16 cellular contexts compared by ENCODE assay signal in the genomic region with DNA sequence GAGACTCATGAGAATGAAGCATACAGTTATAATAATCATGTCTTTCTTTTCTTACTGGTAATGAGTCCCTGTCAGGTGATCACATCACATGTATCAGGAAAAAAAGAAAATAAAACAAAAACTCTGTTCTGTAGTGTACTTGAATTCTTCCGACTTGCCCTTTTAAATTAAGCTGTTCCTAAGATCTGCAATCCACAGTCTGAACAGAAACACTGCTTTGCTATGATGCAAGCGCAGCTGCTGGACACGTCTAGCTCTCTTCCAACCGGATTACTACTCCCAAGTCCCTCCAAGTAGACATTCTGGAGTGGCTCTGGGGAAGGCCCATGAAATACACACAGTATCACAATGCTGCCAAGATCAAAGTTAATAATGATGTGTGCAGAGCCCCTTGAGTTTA.
DNase-seq lines count a peak whose midpoint lies in the region; ATAC-seq, FAIRE-seq and TF ChIP-seq lines count a peak whose summit lies in the region.
"Had no signal": no experiment of that assay in that cellular context is flagged by ENCODE, and none has a peak within 500 bp of the region (broad histone marks: within the 10 kb centered on the region; RNA-seq: fewer than 3 reads in every experiment).

No MANE protein-coding gene starts in this region.

- H3K4me1 ChIP-seq in gastroesophageal sphincter, result peaks cover 0 to 32% (median 12%) of the 10 kb centered on the region in 3 donors
- H3K4me1 ChIP-seq in pancreas, result no peaks in the 10 kb centered on the region

- FAIRE-seq in pancreas (lab: Jason Lieb, UNC), result no peak
- FAIRE-seq: astrocyte had no signal

- DNase-seq in AG08395 (ENCODE audit: low spot score), result peak; percentile 16
- no peak for DNase-seq in pancreas
- DNase-seq in RPMI8226, result no peak
- DNase-seq in natural killer cell, result no peak
- no peak for DNase-seq in NCI-H1417 treated with DMSO at 0.1 percent for 48 hours (lab: John Stamatoyannopoulos, UW)
- no peak for DNase-seq in amniotic stem cell (lab: John Stamatoyannopoulos, UW)
- DNase-seq: activated CD4-positive, alpha-beta T cell treated with anti-CD3 and anti-CD28 coated beads, Interleukin-2, amount 50 U/mL, for 48 hours; effector CD8-positive, alpha-beta T cell; glutamatergic neuron; naive B cell; stimulated activated naive B cell treated with anti-CD40 and anti-IgM and Interleukin-4, amounts not matched to agents 10 μg/mL and 1 μg/mL and 100 μg/mL, for 72 hours had no signal

- H3K36me3 Mint-ChIP-seq in natural killer cell, result no peaks in the 10 kb centered on the region
- H3K36me3 Mint-ChIP-seq: naive B cell had no signal

- H3K27me3 ChIP-seq in gastroesophageal sphincter (no peaks in the 10 kb centered on the region), pancreas (no peaks in the 10 kb centered on the region)
- H3K27me3 ChIP-seq: SJSA1 had no signal

- TF ChIP-seq CTCF in gastroesophageal sphincter (IDR thresholded peaks at IDR 0.05) (no peak), pancreas (IDR thresholded peaks at IDR 0.05) (no peak), natural killer cell (IDR thresholded peaks at IDR 0.05) (no peak)

- TF ChIP-seq POLR2A in gastroesophageal sphincter (IDR thresholded peaks at IDR 0.05), result no peak

- ATAC-seq in gastroesophageal sphincter, result peak; percentile 91
- ATAC-seq in pancreas, result peak in 3 of 4 donors; percentile 36 to 51 (median 41)
- ATAC-seq in natural killer cell, result no peak
- ATAC-seq: activated T-helper 17 cell treated with anti-CD3 and anti-CD28 coated beads, Interleukin-2, amount 50 U/mL, for 72 hours; stimulated activated naive B cell treated with anti-CD40 and anti-IgM and Interleukin-4, amounts not matched to agents 10 μg/mL and 1 μg/mL and 100 μg/mL, for 72 hours had no signal

- no peak for TF ChIP-seq EP300 in gastroesophageal sphincter (IDR thresholded peaks at IDR 0.05)

- H3K36me3 ChIP-seq in gastroesophageal sphincter, result no peaks in the 10 kb centered on the region
- no peaks in the 10 kb centered on the region for H3K36me3 ChIP-seq in pancreas
- H3K36me3 ChIP-seq: SJSA1 had no signal

- H3K9me3 ChIP-seq in gastroesophageal sphincter (no peaks in the 10 kb centered on the region), pancreas (no peaks in the 10 kb centered on the region)
- H3K9me3 ChIP-seq: SJSA1 had no signal

- H3K9me3 Mint-ChIP-seq in natural killer cell, result no peaks in the 10 kb centered on the region
- H3K9me3 Mint-ChIP-seq: activated T-helper 17 cell treated with anti-CD3 and anti-CD28 coated beads, Interleukin-2, amount 50 U/mL, for 72 hours; stimulated activated naive B cell treated with anti-CD40 and anti-IgM and Interleukin-4, amounts not matched to agents 10 μg/mL and 1 μg/mL and 100 μg/mL, for 72 hours had no signal

- WGBS in gastroesophageal sphincter (ENCODE audit: low coverage in 1 of 2), 2 donors, result 40 to 90% methylated on average over 4 of the region's 4 CpGs
- 64 to 73% methylated on average over 4 of the region's 4 CpGs for WGBS in pancreas, 2 donors

- H3K4me1 Mint-ChIP-seq in natural killer cell, result peaks cover 10% of the 10 kb centered on the region in 2 donors

- H3K27ac ChIP-seq in angular gyrus (ENCODE audit: low read depth, low read length), result peak overlapping the region; percentile 25
- peak overlapping the region in 3 of 4 donors; percentile 27 to 47 (median 31) for H3K27ac ChIP-seq in gastroesophageal sphincter
- no peak overlapping the region for H3K27ac ChIP-seq in pancreas
- H3K27ac ChIP-seq: SJSA1 had no signal

- intact Hi-C loops in pancreas (cut with DNase I) (no loop called here), natural killer cell (cut with micrococcal nuclease) (no loop called here)

- H3K27me3 Mint-ChIP-seq in natural killer cell (ENCODE audit: low read depth in 2 of 2), result no peaks in the 10 kb centered on the region
- H3K27me3 Mint-ChIP-seq: activated T-helper 17 cell treated with anti-CD3 and anti-CD28 coated beads, Interleukin-2, amount 50 U/mL, for 72 hours; naive B cell; stimulated activated naive B cell treated with anti-CD40 and anti-IgM and Interleukin-4, amounts not matched to agents 10 μg/mL and 1 μg/mL and 100 μg/mL, for 72 hours had no signal

- H3K4me3 Mint-ChIP-seq in natural killer cell, result no peak overlapping the region
- H3K4me3 Mint-ChIP-seq: naive B cell; stimulated activated naive B cell treated with anti-CD40 and anti-IgM and Interleukin-4, amounts not matched to agents 10 μg/mL and 1 μg/mL and 100 μg/mL, for 72 hours had no signal

- H3K27ac Mint-ChIP-seq in natural killer cell, result no peak overlapping the region
- H3K27ac Mint-ChIP-seq: stimulated activated naive B cell treated with anti-CD40 and anti-IgM and Interleukin-4, amounts not matched to agents 10 μg/mL and 1 μg/mL and 100 μg/mL, for 72 hours had no signal

- H3K4me3 ChIP-seq in gastroesophageal sphincter (no peak overlapping the region), pancreas (no peak overlapping the region)
- H3K4me3 ChIP-seq: SJSA1 had no signal

Comparison
In these comparisons a context has a peak if more than half of its experiments do, and no peak if none do; other contexts are left out.
1. H3K27ac ChIP-seq: peak in angular gyrus (single experiment) and gastroesophageal sphincter (3 of 4); none in pancreas (0 of 4).
2. ATAC-seq: peak in gastroesophageal sphincter (single experiment) and pancreas (3 of 4); none in natural killer cell (0 of 3).